Comparison of ENCODE assay signal across 14 cellular contexts in genomic region chr2:141513853-141514252, GRCh38.
DNase-seq lines count a peak whose midpoint lies in the region; ATAC-seq and TF ChIP-seq lines count a peak whose summit lies in the region.
"Had no signal": no experiment of that assay in that cellular context is flagged by ENCODE, and none has a peak within 500 bp of the region (broad histone marks: within the 10 kb centered on the region; RNA-seq: fewer than 3 reads in every experiment).

No MANE protein-coding gene starts in this region.

- TF ChIP-seq POLR2A in breast epithelium (IDR thresholded peaks at IDR 0.05) = no peak

- H3K36me3 ChIP-seq in breast epithelium = no peaks in the 10 kb centered on the region
- H3K36me3 ChIP-seq: MG63 had no signal

- H3K4me3 ChIP-seq in breast epithelium = no peak overlapping the region
- H3K4me3 ChIP-seq: MG63, skin epidermis had no signal

- TF ChIP-seq CTCF in GM13976 (IDR thresholded peaks at IDR 0.05; ENCODE audit: borderline replicate concordance, control extremely low read depth, extremely low read depth, insufficient read depth, missing control alignments) (no peak), breast epithelium (IDR thresholded peaks at IDR 0.05) (no peak)

- intact Hi-C loops in breast epithelium (cut with DNase I; ENCODE audit: low total_unique reads) = no loop called here

- DNase-seq in GM13976 (ENCODE audit: low spot score) (peak; percentile 30), ACHN (no peak), breast epithelium (ENCODE audit: low spot score in 2 of 2) (no peak), NCI-H1417 treated with DMSO at 0.1 percent for 48 hours (lab: John Stamatoyannopoulos, UW) (no peak)
- DNase-seq in stimulated activated CD4-positive, alpha-beta T cell treated with anti-CD3 and anti-CD28 coated beads, Interleukin-12 subunit alpha, Interleukin-12 subunit beta, amount 100 ng/mL, for 4 hours = no peak
- DNase-seq: HFFc6, MG63, naive B cell, NCI-H524 treated with DMSO at 0.1 percent for 48 hours had no signal

- in situ Hi-C loops in GM13976 (cut with MboI; ENCODE audit: low sequenced_read_pairs, unreplicated experiment) (no loop called here), ACHN (cut with HindIII; ENCODE audit: low pct_ligation_motif_present, low pct_unique_long_range_greater_than_20kb, low sequenced_read_pairs) (no loop called here)

- H3K9me3 ChIP-seq in breast epithelium = no peaks in the 10 kb centered on the region
- H3K9me3 ChIP-seq: MG63 had no signal

- H3K27me3 ChIP-seq in breast epithelium = no peaks in the 10 kb centered on the region
- H3K27me3 ChIP-seq: MG63 had no signal

- ATAC-seq in GM19438 (IDR thresholded peaks at IDR 0.05; ENCODE audit: low read depth, unreplicated experiment) = peak; percentile 97
- ATAC-seq in HG02798 (IDR thresholded peaks at IDR 0.05; ENCODE audit: poor library complexity, unreplicated experiment) = peak; percentile 99
- peak; percentile 100 for ATAC-seq in HG03442 (IDR thresholded peaks at IDR 0.05; ENCODE audit: unreplicated experiment)
- ATAC-seq: activated naive CD4-positive, alpha-beta T cell treated with anti-CD3 and anti-CD28 coated beads, Interleukin-2, amount 50 U/mL, for 72 hours had no signal

- no peak overlapping the region for H3K27ac ChIP-seq in breast epithelium
- H3K27ac ChIP-seq: skin epidermis had no signal

- no peaks in the 10 kb centered on the region for H3K4me1 ChIP-seq in breast epithelium
